In genomic region chr2:188600536-188601210, GRCh38 we compare ENCODE assay signal across 19 cellular contexts.
A peak's percentile ranks its signal among the peaks of the same experiment; 100 is the strongest.
DNase-seq lines count a peak whose midpoint lies in the region; ATAC-seq and TF ChIP-seq lines count a peak whose summit lies in the region.
"Had no signal": no experiment of that assay in that cellular context is flagged by ENCODE, and none has a peak within 500 bp of the region (broad histone marks: within the 10 kb centered on the region; RNA-seq: fewer than 3 reads in every experiment).

No MANE protein-coding gene starts in this region.

- ATAC-seq in GM19455 (IDR thresholded peaks at IDR 0.05; ENCODE audit: unreplicated experiment), result no peak
- ATAC-seq: A549, left cardiac atrium had no signal

- no peak overlapping the region for H3K4me3 ChIP-seq in AG04450 (ENCODE audit: low read depth, low read length)
- H3K4me3 ChIP-seq in HUES48 (ENCODE audit: low read depth, low read length), result no peak overlapping the region
- H3K4me3 ChIP-seq in astrocyte of the cerebellum (ENCODE audit: low read depth, low read length), result no peak overlapping the region
- H3K4me3 ChIP-seq: A549, esophagus muscularis mucosa, ovary, SK-N-MC had no signal

- H3K27me3 ChIP-seq in AG04450 (ENCODE audit: control insufficient read depth, insufficient read depth, low read length), result no peaks in the 10 kb centered on the region
- H3K27me3 ChIP-seq in HUES48 (ENCODE audit: control insufficient read depth, insufficient read depth, low read length), result no peaks in the 10 kb centered on the region
- H3K27me3 ChIP-seq: esophagus muscularis mucosa, ovary had no signal

- DNase-seq in AG04450 (ENCODE audit: low read depth, low spot score), result peak; percentile 51
- DNase-seq in astrocyte of the cerebellum (ENCODE audit: low read depth), result peak; percentile 70
- DNase-seq in kidney tubule cell (ENCODE audit: low spot score), result peak; percentile 17
- no peak for DNase-seq in hippocampal formation (lab: John Stamatoyannopoulos, UW)
- DNase-seq in posterior vena cava (ENCODE audit: low spot score), result no peak
- no peak for DNase-seq in D341Med (ENCODE audit: low spot score)
- DNase-seq: activated CD4-positive, alpha-beta T cell treated with anti-CD3 and anti-CD28 coated beads, Interleukin-2, amount 10 ng/mL, durations not matched to agents 7 days and 5 days; activated naive CD4-positive, alpha-beta T cell treated with anti-CD3 and anti-CD28 coated beads, Interleukin-2, amount 10 ng/mL, durations not matched to agents 7 days and 5 days; CD8-positive, alpha-beta memory T cell; hypothalamus; left cardiac atrium; NCI-H1930; NCI-H510A; ovary had no signal

- peaks cover 8% of the 10 kb centered on the region for H3K36me3 ChIP-seq in HUES48 (ENCODE audit: control insufficient read depth, insufficient read depth, low read length)
- H3K36me3 ChIP-seq: esophagus muscularis mucosa, ovary had no signal

- TF ChIP-seq CTCF in AG04450 (IDR thresholded peaks at IDR 0.05; ENCODE audit: low read depth, low read length) (no peak), astrocyte of the cerebellum (IDR thresholded peaks at IDR 0.05; ENCODE audit: low read depth, low read length, missing control alignments) (no peak)

- intact Hi-C loops in posterior vena cava (cut with DNase I), result no loop called here

- H3K9me3 ChIP-seq in AG04450 (ENCODE audit: control insufficient read depth, insufficient read depth, low read length) (peaks cover 2% of the 10 kb centered on the region; the same call in 1 of the 2 replicates), HUES48 (ENCODE audit: control insufficient read depth, insufficient read depth, low read length) (no peaks in the 10 kb centered on the region)
- H3K9me3 ChIP-seq: A549, esophagus muscularis mucosa, ovary had no signal

- CTCF ChIA-PET in AG04450 (lab: Charles Lee), result no interaction called here

- H3K27ac ChIP-seq in AG04450 (ENCODE audit: low read depth, low read length), result no peak overlapping the region
- peak overlapping the region; percentile 61 for H3K27ac ChIP-seq in HUES48 (ENCODE audit: low read depth, low read length)

- H3K9ac ChIP-seq in HUES48 (ENCODE audit: low read depth, low read length), result no peak overlapping the region

- in situ Hi-C loops in astrocyte of the cerebellum (cut with HindIII; ENCODE audit: low sequenced_read_pairs), result no loop called here

- POLR2A ChIA-PET in AG04450 (lab: Yijun Ruan, JAX), result interaction anchor here (0.5 kb wide), 1 partner anchor 27 kb away, joined by 3 read pairs; no protein-coding TSS in a partner anchor

- H3K4me1 ChIP-seq in HUES48 (ENCODE audit: control insufficient read depth, insufficient read depth, low read length), result peaks cover 30% of the 10 kb centered on the region

Comparison
In these comparisons a context has a peak if more than half of its experiments do, and no peak if none do; other contexts are left out.
1. DNase-seq: peak in AG04450 (single experiment), astrocyte of the cerebellum (single experiment) and kidney tubule cell (single experiment); none in hippocampal formation (0 of 2), posterior vena cava (single experiment) and D341Med (single experiment).